In genomic region chr5:111278824-111279504, GRCh38 we compare ENCODE assay signal across 1 cellular context.
TF ChIP-seq lines count a peak whose summit lies in the region.

No MANE protein-coding gene starts in this region.

TF ChIP-seq in HepG2, 621 proteins besides CTCF, POLR2A, EP300 and RAD21 (continued from another document):
- TF ChIP-seq, protein P1, sequence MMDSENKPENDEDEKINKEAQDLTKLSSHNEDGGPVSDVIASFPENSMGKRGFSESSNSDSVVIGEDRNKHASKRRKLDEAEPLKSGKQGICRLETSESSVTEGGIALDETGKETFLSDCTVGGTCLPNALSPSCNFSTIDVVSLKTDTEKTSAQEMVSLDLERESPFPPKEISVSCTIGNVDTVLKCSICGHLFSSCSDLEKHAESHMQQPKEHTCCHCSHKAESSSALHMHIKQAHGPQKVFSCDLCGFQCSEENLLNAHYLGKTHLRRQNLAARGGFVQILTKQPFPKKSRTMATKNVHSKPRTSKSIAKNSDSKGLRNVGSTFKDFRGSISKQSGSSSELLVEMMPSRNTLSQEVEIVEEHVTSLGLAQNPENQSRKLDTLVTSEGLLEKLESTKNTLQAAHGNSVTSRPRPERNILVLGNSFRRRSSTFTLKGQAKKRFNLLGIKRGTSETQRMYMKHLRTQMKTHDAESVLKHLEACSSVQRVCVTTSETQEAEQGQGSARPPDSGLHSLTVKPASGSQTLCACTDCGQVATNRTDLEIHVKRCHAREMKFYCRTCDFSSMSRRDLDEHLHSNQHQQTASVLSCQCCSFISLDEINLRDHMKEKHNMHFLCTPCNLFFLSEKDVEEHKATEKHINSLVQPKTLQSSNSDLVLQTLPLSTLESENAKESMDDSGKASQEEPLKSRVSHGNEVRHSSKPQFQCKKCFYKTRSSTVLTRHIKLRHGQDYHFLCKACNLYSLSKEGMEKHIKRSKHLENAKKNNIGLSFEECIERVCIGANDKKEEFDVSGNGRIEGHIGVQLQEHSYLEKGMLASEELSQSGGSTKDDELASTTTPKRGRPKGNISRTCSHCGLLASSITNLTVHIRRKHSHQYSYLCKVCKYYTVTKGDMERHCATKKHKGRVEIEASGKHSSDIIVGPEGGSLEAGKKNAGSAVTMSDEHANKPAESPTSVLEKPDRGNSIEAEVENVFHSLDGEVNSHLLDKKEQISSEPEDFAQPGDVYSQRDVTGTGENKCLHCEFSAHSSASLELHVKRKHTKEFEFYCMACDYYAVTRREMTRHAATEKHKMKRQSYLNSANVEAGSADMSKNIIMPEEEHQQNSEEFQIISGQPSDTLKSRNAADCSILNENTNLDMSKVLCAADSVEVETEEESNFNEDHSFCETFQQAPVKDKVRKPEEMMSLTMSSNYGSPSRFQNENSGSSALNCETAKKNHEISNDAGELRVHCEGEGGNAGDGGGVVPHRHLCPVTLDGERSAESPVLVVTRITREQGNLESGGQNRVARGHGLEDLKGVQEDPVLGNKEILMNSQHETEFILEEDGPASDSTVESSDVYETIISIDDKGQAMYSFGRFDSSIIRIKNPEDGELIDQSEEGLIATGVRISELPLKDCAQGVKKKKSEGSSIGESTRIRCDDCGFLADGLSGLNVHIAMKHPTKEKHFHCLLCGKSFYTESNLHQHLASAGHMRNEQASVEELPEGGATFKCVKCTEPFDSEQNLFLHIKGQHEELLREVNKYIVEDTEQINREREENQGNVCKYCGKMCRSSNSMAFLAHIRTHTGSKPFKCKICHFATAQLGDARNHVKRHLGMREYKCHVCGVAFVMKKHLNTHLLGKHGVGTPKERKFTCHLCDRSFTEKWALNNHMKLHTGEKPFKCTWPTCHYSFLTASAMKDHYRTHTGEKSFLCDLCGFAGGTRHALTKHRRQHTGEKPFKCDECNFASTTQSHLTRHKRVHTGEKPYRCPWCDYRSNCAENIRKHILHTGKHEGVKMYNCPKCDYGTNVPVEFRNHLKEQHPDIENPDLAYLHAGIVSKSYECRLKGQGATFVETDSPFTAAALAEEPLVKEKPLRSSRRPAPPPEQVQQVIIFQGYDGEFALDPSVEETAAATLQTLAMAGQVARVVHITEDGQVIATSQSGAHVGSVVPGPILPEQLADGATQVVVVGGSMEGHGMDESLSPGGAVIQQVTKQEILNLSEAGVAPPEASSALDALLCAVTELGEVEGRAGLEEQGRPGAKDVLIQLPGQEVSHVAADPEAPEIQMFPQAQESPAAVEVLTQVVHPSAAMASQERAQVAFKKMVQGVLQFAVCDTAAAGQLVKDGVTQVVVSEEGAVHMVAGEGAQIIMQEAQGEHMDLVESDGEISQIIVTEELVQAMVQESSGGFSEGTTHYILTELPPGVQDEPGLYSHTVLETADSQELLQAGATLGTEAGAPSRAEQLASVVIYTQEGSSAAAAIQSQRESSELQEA (CRISPR knock-in tag; IDR thresholded peaks at IDR 0.05; ENCODE audit: not compliant biosample characterization): no peak
- TF ChIP-seq SYNCRIP (IDR thresholded peaks at IDR 0.05; ENCODE audit: insufficient read depth, low read depth, low read length) (no peak), CEBPG (CRISPR knock-in tag; IDR thresholded peaks at IDR 0.05) (peak; percentile 41; the same call in 1 of the 2 replicates), POLR2AphosphoS5 (IDR thresholded peaks at IDR 0.05; ENCODE audit: low read depth, low read length) (no peak), STAG1 (CRISPR knock-in tag; IDR thresholded peaks at IDR 0.05) (peak; percentile 74), ZNF484 (CRISPR knock-in tag; IDR thresholded peaks at IDR 0.05; ENCODE audit: borderline replicate concordance, low read depth) (no peak), ZBTB3 (CRISPR knock-in tag; IDR thresholded peaks at IDR 0.05; ENCODE audit: borderline replicate concordance, low read depth) (no peak), KDM5A (IDR thresholded peaks at IDR 0.05; ENCODE audit: borderline replicate concordance, low read length) (no peak), RAD51 (IDR thresholded peaks at IDR 0.05; ENCODE audit: borderline replicate concordance) (no peak), ZNF121 (CRISPR knock-in tag; IDR thresholded peaks at IDR 0.05) (peak; percentile 35; the same call in 1 of the 2 replicates), CHD4 (IDR thresholded peaks at IDR 0.05; ENCODE audit: borderline replicate concordance, low read length) (no peak), CEBPB (IDR thresholded peaks at IDR 0.05; ENCODE audit: borderline replicate concordance, low read depth, low read length) (peak; percentile 67), MEIS2 (CRISPR knock-in tag; IDR thresholded peaks at IDR 0.05) (no peak), EEA1 (CRISPR knock-in tag; IDR thresholded peaks at IDR 0.05; ENCODE audit: borderline replicate concordance) (no peak), SMC3 (IDR thresholded peaks at IDR 0.05; ENCODE audit: low read length) (peak; percentile 65), ZNF615 (CRISPR knock-in tag; IDR thresholded peaks at IDR 0.05; ENCODE audit: borderline replicate concordance) (no peak), ZNF501 (CRISPR knock-in tag; IDR thresholded peaks at IDR 0.05) (no peak), ZNF446 (CRISPR knock-in tag; IDR thresholded peaks at IDR 0.05) (no peak), SNRNP70 (IDR thresholded peaks at IDR 0.05; ENCODE audit: low read depth, low read length) (no peak), TEAD3 (CRISPR knock-in tag; optimal IDR thresholded peaks at IDR 0.05; ENCODE audit: borderline replicate concordance) (peak; percentile 19)
- TF ChIP-seq, protein P2, sequence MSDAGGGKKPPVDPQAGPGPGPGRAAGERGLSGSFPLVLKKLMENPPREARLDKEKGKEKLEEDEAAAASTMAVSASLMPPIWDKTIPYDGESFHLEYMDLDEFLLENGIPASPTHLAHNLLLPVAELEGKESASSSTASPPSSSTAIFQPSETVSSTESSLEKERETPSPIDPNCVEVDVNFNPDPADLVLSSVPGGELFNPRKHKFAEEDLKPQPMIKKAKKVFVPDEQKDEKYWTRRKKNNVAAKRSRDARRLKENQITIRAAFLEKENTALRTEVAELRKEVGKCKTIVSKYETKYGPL (CRISPR knock-in tag; IDR thresholded peaks at IDR 0.05): no peak
- TF ChIP-seq, protein P3, sequence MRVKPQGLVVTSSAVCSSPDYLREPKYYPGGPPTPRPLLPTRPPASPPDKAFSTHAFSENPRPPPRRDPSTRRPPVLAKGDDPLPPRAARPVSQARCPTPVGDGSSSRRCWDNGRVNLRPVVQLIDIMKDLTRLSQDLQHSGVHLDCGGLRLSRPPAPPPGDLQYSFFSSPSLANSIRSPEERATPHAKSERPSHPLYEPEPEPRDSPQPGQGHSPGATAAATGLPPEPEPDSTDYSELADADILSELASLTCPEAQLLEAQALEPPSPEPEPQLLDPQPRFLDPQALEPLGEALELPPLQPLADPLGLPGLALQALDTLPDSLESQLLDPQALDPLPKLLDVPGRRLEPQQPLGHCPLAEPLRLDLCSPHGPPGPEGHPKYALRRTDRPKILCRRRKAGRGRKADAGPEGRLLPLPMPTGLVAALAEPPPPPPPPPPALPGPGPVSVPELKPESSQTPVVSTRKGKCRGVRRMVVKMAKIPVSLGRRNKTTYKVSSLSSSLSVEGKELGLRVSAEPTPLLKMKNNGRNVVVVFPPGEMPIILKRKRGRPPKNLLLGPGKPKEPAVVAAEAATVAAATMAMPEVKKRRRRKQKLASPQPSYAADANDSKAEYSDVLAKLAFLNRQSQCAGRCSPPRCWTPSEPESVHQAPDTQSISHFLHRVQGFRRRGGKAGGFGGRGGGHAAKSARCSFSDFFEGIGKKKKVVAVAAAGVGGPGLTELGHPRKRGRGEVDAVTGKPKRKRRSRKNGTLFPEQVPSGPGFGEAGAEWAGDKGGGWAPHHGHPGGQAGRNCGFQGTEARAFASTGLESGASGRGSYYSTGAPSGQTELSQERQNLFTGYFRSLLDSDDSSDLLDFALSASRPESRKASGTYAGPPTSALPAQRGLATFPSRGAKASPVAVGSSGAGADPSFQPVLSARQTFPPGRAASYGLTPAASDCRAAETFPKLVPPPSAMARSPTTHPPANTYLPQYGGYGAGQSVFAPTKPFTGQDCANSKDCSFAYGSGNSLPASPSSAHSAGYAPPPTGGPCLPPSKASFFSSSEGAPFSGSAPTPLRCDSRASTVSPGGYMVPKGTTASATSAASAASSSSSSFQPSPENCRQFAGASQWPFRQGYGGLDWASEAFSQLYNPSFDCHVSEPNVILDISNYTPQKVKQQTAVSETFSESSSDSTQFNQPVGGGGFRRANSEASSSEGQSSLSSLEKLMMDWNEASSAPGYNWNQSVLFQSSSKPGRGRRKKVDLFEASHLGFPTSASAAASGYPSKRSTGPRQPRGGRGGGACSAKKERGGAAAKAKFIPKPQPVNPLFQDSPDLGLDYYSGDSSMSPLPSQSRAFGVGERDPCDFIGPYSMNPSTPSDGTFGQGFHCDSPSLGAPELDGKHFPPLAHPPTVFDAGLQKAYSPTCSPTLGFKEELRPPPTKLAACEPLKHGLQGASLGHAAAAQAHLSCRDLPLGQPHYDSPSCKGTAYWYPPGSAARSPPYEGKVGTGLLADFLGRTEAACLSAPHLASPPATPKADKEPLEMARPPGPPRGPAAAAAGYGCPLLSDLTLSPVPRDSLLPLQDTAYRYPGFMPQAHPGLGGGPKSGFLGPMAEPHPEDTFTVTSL (CRISPR knock-in tag; IDR thresholded peaks at IDR 0.05; ENCODE audit: borderline replicate concordance): no peak
- TF ChIP-seq, protein P4, sequence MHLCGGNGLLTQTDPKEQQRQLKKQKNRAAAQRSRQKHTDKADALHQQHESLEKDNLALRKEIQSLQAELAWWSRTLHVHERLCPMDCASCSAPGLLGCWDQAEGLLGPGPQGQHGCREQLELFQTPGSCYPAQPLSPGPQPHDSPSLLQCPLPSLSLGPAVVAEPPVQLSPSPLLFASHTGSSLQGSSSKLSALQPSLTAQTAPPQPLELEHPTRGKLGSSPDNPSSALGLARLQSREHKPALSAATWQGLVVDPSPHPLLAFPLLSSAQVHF (CRISPR knock-in tag; IDR thresholded peaks at IDR 0.05): no peak
